In the genomic region with DNA sequence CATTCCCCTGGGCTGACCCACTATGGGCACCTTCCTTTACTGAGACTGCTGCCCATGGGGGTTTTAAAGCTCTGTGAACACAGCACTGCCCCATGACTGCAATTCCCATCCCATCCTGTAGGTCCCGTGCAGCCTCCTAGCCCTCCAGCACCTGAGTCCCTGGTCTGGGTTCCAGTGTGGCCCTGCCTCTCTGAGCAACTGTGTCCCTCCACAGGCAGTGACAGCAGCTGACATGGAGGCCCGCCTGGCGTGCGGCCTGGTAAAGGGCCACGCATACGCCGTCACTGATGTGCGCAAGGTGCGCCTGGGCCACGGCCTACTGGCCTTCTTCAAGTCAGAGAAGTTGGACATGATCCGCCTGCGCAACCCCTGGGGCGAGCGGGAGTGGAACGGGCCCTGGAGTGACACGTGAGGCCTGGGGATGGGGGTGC, we compare ENCODE assay signal across 15 cellular contexts. TPM values are rescaled to one million over a fixed set of nuclear protein-coding genes. Genes with fewer than 3 reads are reported as not detected.
DNase-seq lines count a peak whose midpoint lies in the region; ATAC-seq and TF ChIP-seq lines count a peak whose summit lies in the region.
"Had no signal": no experiment of that assay in that cellular context is flagged by ENCODE, and none has a peak within 500 bp of the region (broad histone marks: within the 10 kb centered on the region; RNA-seq: fewer than 3 reads in every experiment).

No MANE protein-coding gene starts in this region.

- peaks cover 0 to 3% (median 0%) of the 10 kb centered on the region in 7 donors for H3K9me3 Mint-ChIP-seq in CD14-positive monocyte
- H3K9me3 Mint-ChIP-seq in HFFc6 = no peaks in the 10 kb centered on the region
- no peaks in the 10 kb centered on the region for H3K9me3 Mint-ChIP-seq in WTC11
- H3K9me3 Mint-ChIP-seq: activated naive CD4-positive, alpha-beta T cell treated with anti-CD3 and anti-CD28 coated beads for 36 hours had no signal

- TF ChIP-seq CTCF in CD14-positive monocyte (IDR thresholded peaks at IDR 0.05) (peak; percentile 25), HFFc6 (IDR thresholded peaks at IDR 0.05) (peak; percentile 68), WTC11 (IDR thresholded peaks at IDR 0.05) (peak; percentile 26; the same call in 1 of the 2 replicates)

- H3K4me3 Mint-ChIP-seq in CD14-positive monocyte (no peak overlapping the region), HFFc6 (no peak overlapping the region), WTC11 (no peak overlapping the region)
- H3K4me3 Mint-ChIP-seq: activated naive CD4-positive, alpha-beta T cell treated with anti-CD3 and anti-CD28 coated beads for 36 hours had no signal

- peaks cover 0 to 3% (median 2%) of the 10 kb centered on the region in 3 donors for H3K27me3 Mint-ChIP-seq in CD14-positive monocyte (ENCODE audit: low read depth in 3 of 3)
- H3K27me3 Mint-ChIP-seq in HFFc6 (ENCODE audit: insufficient read depth) = peaks cover 1% of the 10 kb centered on the region; the same call in 1 of the 2 replicates
- H3K27me3 Mint-ChIP-seq in WTC11 (ENCODE audit: low read depth) = no peaks in the 10 kb centered on the region

- H3K27ac Mint-ChIP-seq in CD14-positive monocyte = peak overlapping the region in 1 of 7 donors; percentile 12
- no peak overlapping the region for H3K27ac Mint-ChIP-seq in HFFc6
- H3K27ac Mint-ChIP-seq in WTC11 = no peak overlapping the region
- H3K27ac Mint-ChIP-seq: activated naive CD4-positive, alpha-beta T cell treated with anti-CD3 and anti-CD28 coated beads for 36 hours had no signal

- DNase-seq in CD14-positive monocyte (ENCODE audit: low spot score) (no peak), HFFc6 (no peak), WTC11 (ENCODE audit: low spot score) (peak; percentile 51), iPS-NIHi7 (ENCODE audit: extremely low spot score) (peak; percentile 68), NK-92 (lab: John Stamatoyannopoulos, UW; ENCODE audit: unreplicated experiment) (no peak), GM19240 (ENCODE audit: insufficient read length, low spot score) (no peak), NCI-H1694 treated with DMSO at 0.1 percent for 48 hours (lab: John Stamatoyannopoulos, UW) (no peak)
- DNase-seq in stimulated activated CD4-positive, alpha-beta T cell treated with anti-CD3 and anti-CD28 coated beads, Interleukin-4, amount 100 ng/mL, for 4 hours = no peak
- DNase-seq: activated CD4-positive, alpha-beta T cell treated with anti-CD3 and anti-CD28 coated beads for 48 hours; activated naive CD4-positive, alpha-beta T cell treated with anti-CD3 and anti-CD28 coated beads for 36 hours; gastrocnemius medialis; KG1; NCI-H226; thyroid gland had no signal

- CTCF ChIA-PET in WTC11 (lab: Charles Lee) = interaction anchor here (0.8 to 8.2 kb wide), 27 partner anchors 9 to 393 kb away, joined by 3 to 86 read pairs (median 5); partner anchors contain the start of genes CAPN5 and MYO7A

- H3K4me1 Mint-ChIP-seq in CD14-positive monocyte = peaks cover 5% of the 10 kb centered on the region
- H3K4me1 Mint-ChIP-seq in HFFc6 (ENCODE audit: low read depth) = peaks cover 28% of the 10 kb centered on the region
- H3K4me1 Mint-ChIP-seq in WTC11 = peaks cover 12% of the 10 kb centered on the region

- ATAC-seq in WTC11 = peak; percentile 83
- ATAC-seq: gastrocnemius medialis, left lung had no signal

- intact Hi-C loops in CD14-positive monocyte (cut with micrococcal nuclease) = no loop called here

- H3K36me3 Mint-ChIP-seq in CD14-positive monocyte (no peaks in the 10 kb centered on the region), HFFc6 (ENCODE audit: low read depth) (no peaks in the 10 kb centered on the region), WTC11 (no peaks in the 10 kb centered on the region)

- POLR2A ChIA-PET in WTC11 (lab: Charles Lee) = no interaction called here

TF ChIP-seq in WTC11, 78 proteins besides CTCF, POLR2A, EP300 and RAD21:
- TF ChIP-seq ETV6 (CRISPR knock-in tag; IDR thresholded peaks at IDR 0.05) = no peak
- TF ChIP-seq ZNF396 (CRISPR knock-in tag; IDR thresholded peaks at IDR 0.05; ENCODE audit: borderline replicate concordance) = no peak
- TF ChIP-seq, protein P1, sequence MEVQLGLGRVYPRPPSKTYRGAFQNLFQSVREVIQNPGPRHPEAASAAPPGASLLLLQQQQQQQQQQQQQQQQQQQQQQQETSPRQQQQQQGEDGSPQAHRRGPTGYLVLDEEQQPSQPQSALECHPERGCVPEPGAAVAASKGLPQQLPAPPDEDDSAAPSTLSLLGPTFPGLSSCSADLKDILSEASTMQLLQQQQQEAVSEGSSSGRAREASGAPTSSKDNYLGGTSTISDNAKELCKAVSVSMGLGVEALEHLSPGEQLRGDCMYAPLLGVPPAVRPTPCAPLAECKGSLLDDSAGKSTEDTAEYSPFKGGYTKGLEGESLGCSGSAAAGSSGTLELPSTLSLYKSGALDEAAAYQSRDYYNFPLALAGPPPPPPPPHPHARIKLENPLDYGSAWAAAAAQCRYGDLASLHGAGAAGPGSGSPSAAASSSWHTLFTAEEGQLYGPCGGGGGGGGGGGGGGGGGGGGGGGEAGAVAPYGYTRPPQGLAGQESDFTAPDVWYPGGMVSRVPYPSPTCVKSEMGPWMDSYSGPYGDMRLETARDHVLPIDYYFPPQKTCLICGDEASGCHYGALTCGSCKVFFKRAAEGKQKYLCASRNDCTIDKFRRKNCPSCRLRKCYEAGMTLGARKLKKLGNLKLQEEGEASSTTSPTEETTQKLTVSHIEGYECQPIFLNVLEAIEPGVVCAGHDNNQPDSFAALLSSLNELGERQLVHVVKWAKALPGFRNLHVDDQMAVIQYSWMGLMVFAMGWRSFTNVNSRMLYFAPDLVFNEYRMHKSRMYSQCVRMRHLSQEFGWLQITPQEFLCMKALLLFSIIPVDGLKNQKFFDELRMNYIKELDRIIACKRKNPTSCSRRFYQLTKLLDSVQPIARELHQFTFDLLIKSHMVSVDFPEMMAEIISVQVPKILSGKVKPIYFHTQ (CRISPR knock-in tag; IDR thresholded peaks at IDR 0.05) = no peak
- TF ChIP-seq ATF1 (CRISPR knock-in tag; IDR thresholded peaks at IDR 0.05) = no peak
- TF ChIP-seq MYBL2 (CRISPR knock-in tag; IDR thresholded peaks at IDR 0.05) = no peak
- TF ChIP-seq ZNF232 (CRISPR knock-in tag; IDR thresholded peaks at IDR 0.05) = no peak
- no peak for TF ChIP-seq NFE2L1 (CRISPR knock-in tag; IDR thresholded peaks at IDR 0.05)
- no peak for TF ChIP-seq FOXK1 (CRISPR knock-in tag; IDR thresholded peaks at IDR 0.05)
- no peak for TF ChIP-seq RELA (CRISPR knock-in tag; IDR thresholded peaks at IDR 0.05; ENCODE audit: borderline replicate concordance)
- TF ChIP-seq ZNF281 (CRISPR knock-in tag; IDR thresholded peaks at IDR 0.05) = no peak
- TF ChIP-seq TP53 (CRISPR knock-in tag; IDR thresholded peaks at IDR 0.05) = no peak
- TF ChIP-seq JAZF1 (CRISPR knock-in tag; IDR thresholded peaks at IDR 0.05) = no peak
- TF ChIP-seq ZNF416 (CRISPR knock-in tag; IDR thresholded peaks at IDR 0.05) = no peak
TF ChIP-seq in WTC11: peak in this region for 0.

RNA-seq across cellular contexts. Expression of gene OMP, which starts 12.6 kb away (rescaled TPM):
- polyA plus RNA-seq in CD14-positive monocyte = not detected
- total RNA-seq in HFFc6 (2021; fragmentation: NEBNext Ultra II Directional; extraction: Animal tissue kit (Norgen Biotek cat#: 25700)) = under 1 TPM in 1 of 6 experiments, not detected in 5; 0.77 TPM
- total RNA-seq in WTC11 (2021) = 1.4 TPM in 1 of 3 replicates, not detected in the others
- total RNA-seq: activated naive CD4-positive, alpha-beta T cell treated with anti-CD3 and anti-CD28 coated beads for 36 hours; gastrocnemius medialis; left lung had no signal

RNA-seq across cellular contexts. Expression of gene MYO7A, which starts 12.8 kb away (rescaled TPM):
- 1 to 10 TPM; 3.5 to 3.6 TPM for polyA plus RNA-seq in CD14-positive monocyte
- under 1 TPM in 2 of 6 experiments, not detected in 4; 0.05 to 0.09 TPM for total RNA-seq in HFFc6 (2021; fragmentation: NEBNext Ultra II Directional; extraction: Animal tissue kit (Norgen Biotek cat#: 25700))
- total RNA-seq in WTC11 (2021) = 2.1 to 2.5 TPM (median 2.3 TPM) in 3 replicates
- total RNA-seq: activated naive CD4-positive, alpha-beta T cell treated with anti-CD3 and anti-CD28 coated beads for 36 hours had no signal

RNA-seq across cellular contexts. Expression of gene CAPN5, which starts 48.4 kb away (rescaled TPM):
- polyA plus RNA-seq in CD14-positive monocyte = under 1 TPM; 0.28 to 0.62 TPM
- total RNA-seq in HFFc6 (2021; fragmentation: NEBNext Ultra II Directional; extraction: Animal tissue kit (Norgen Biotek cat#: 25700)) = 10 to 100 TPM; 20.7 to 32.7 (median 29.0) TPM
- total RNA-seq in WTC11 (2021) = 24.0 to 27.4 TPM (median 24.3 TPM) in 3 replicates

Comparison
In these comparisons a context has a peak if more than half of its experiments do, and no peak if none do; other contexts are left out.
1. DNase-seq: peak in WTC11 (single experiment) and iPS-NIHi7 (single experiment); none in CD14-positive monocyte (single experiment), HFFc6 (single experiment), NK-92 (single experiment), stimulated activated CD4-positive, alpha-beta T cell treated with anti-CD3 and anti-CD28 coated beads, Interleukin-4, amount 100 ng/mL, for 4 hours (0 of 2), GM19240 (single experiment) and NCI-H1694 treated with DMSO at 0.1 percent for 48 hours (single experiment).
2. Peak in every context shown above with its lines, with median percentiles within 50 percentile points of each other: CTCF ChIP-seq.